16 cellular contexts compared by ENCODE assay signal in genomic region chr3:52233968-52234367, GRCh38. TPM values are rescaled to one million over a fixed set of nuclear protein-coding genes. Genes with fewer than 3 reads are reported as not detected.
DNase-seq lines count a peak whose midpoint lies in the region; ATAC-seq and TF ChIP-seq lines count a peak whose summit lies in the region.
"Had no signal": no experiment of that assay in that cellular context is flagged by ENCODE, and none has a peak within 500 bp of the region (broad histone marks: within the 10 kb centered on the region; RNA-seq: fewer than 3 reads in every experiment).

No MANE protein-coding gene starts in this region.

- intact Hi-C loops in CD8-positive, alpha-beta T cell (cut with DNase I, micrococcal nuclease): loop anchor here in 1 of 2 experiments (10.0 kb wide), 1 partner anchor 179 kb away; the partner anchor contains the start of gene DUSP7
- intact Hi-C loops in lower lobe of right lung (cut with DNase I) (loop anchor here (10.0 kb wide), 1 partner anchor 101 kb away; no protein-coding TSS in a partner anchor), transverse colon (cut with DNase I; ENCODE audit: low total_unique reads) (no loop called here)

- no peaks in the 10 kb centered on the region for H3K27me3 Mint-ChIP-seq in CD8-positive, alpha-beta T cell (ENCODE audit: low read depth)

- POLR2A ChIA-PET in CD8-positive, alpha-beta T cell (lab: Charles Lee): interaction anchor here (1.5 to 28.6 kb wide), 4 partner anchors 12 to 48 kb away, joined by 3 to 685 read pairs (median 94); partner anchors contain the start of genes GLYCTK, PPM1M and WDR82

- 80% methylated on average over 3 of the region's 3 CpGs; no CpG with 5 or more reads in 1 of the 2 donors for WGBS in transverse colon (ENCODE audit: low coverage in 1 of 2), 2 donors

- H3K4me3 Mint-ChIP-seq in CD8-positive, alpha-beta T cell: peak overlapping the region; percentile 18

- peaks cover 74% of the 10 kb centered on the region for H3K4me1 Mint-ChIP-seq in CD8-positive, alpha-beta T cell (ENCODE audit: low read depth)

- DNase-seq in Ammon's horn (ENCODE audit: low spot score) (peak; percentile 70), adipocyte (ENCODE audit: low read depth) (no peak), lower lobe of right lung (peak; percentile 31), NCI-H345 (lab: John Stamatoyannopoulos, UW) (no peak), epidermal melanocyte (ENCODE audit: insufficient read length, low spot score) (no peak), transverse colon (no peak), dedifferentiated amniotic fluid mesenchymal stem cell (ENCODE audit: extremely low spot score) (no peak)
- DNase-seq in CD8-positive, alpha-beta T cell: no peak
- DNase-seq: activated T-cell treated with anti-CD3 and anti-CD28 coated beads for 4 hours; AML-193; effector CD8-positive, alpha-beta T cell had no signal

- H3K4me3 ChIP-seq in CD8-positive, alpha-beta T cell (ENCODE audit: low read depth, low read length): no peak overlapping the region
- H3K4me3 ChIP-seq in adipocyte (ENCODE audit: low read length) (no peak overlapping the region), lower lobe of right lung (no peak overlapping the region), transverse colon (no peak overlapping the region)
- H3K4me3 ChIP-seq: pancreas, SK-N-MC, tibial nerve had no signal

- ATAC-seq in CD8-positive, alpha-beta T cell: no peak
- no peak for ATAC-seq in lower lobe of right lung
- ATAC-seq: pancreas had no signal

- H3K36me3 Mint-ChIP-seq in CD8-positive, alpha-beta T cell: peaks cover 72% of the 10 kb centered on the region

- peak overlapping the region; percentile 84 for H3K27ac Mint-ChIP-seq in CD8-positive, alpha-beta T cell

- TF ChIP-seq EP300 in transverse colon (IDR thresholded peaks at IDR 0.05; ENCODE audit: low read depth): no peak

- H3K9me3 ChIP-seq in CD8-positive, alpha-beta T cell (ENCODE audit: low read length): no peaks in the 10 kb centered on the region
- no peaks in the 10 kb centered on the region for H3K9me3 ChIP-seq in adipocyte (ENCODE audit: control insufficient read depth, low read length)
- H3K9me3 ChIP-seq in lower lobe of right lung: no peaks in the 10 kb centered on the region
- H3K9me3 ChIP-seq in transverse colon: no peaks in the 10 kb centered on the region
- H3K9me3 ChIP-seq: pancreas, tibial nerve had no signal

- no peak overlapping the region for H3K27ac ChIP-seq in CD8-positive, alpha-beta T cell (ENCODE audit: low read depth, low read length)
- H3K27ac ChIP-seq in lower lobe of right lung (no peak overlapping the region), transverse colon (no peak overlapping the region)
- H3K27ac ChIP-seq: pancreas, SK-N-MC, VCaP had no signal

- in situ Hi-C loops in transverse colon (cut with MboI; ENCODE audit: low pct_ligation_motif_present in 1 of 4, low pct_unique_long_range_greater_than_20kb in 1 of 4, low sequenced_read_pairs in 3 of 4): loop anchor here (5.0 to 25.0 kb wide), 4 partner anchors 51 to 108 kb away; partner anchors contain the start of gene GLYCTK (in 2 of the 4)

- peaks cover 73% of the 10 kb centered on the region for H3K4me1 ChIP-seq in CD8-positive, alpha-beta T cell (ENCODE audit: insufficient read depth, low read length)
- H3K4me1 ChIP-seq in adipocyte (ENCODE audit: control insufficient read depth, insufficient read depth, low read length) (peaks cover 36% of the 10 kb centered on the region), lower lobe of right lung (peaks cover 43% of the 10 kb centered on the region), transverse colon (peaks cover 21 to 27% (median 23%) of the 10 kb centered on the region in 4 donors)

- H3K9me3 Mint-ChIP-seq in CD8-positive, alpha-beta T cell: no peaks in the 10 kb centered on the region

- peak overlapping the region; percentile 39 for H3K9ac ChIP-seq in adipocyte (ENCODE audit: low read length)

- no peak for TF ChIP-seq POLR2A in transverse colon (IDR thresholded peaks at IDR 0.05)

- CTCF ChIA-PET in CD8-positive, alpha-beta T cell (lab: Charles Lee): interaction anchor here (0.6 to 29.3 kb wide), 7 partner anchors 12 to 114 kb away, joined by 3 to 622 read pairs (median 6); partner anchors contain the start of genes GLYCTK, PPM1M and WDR82

- TF ChIP-seq CTCF in CD8-positive, alpha-beta T cell (IDR thresholded peaks at IDR 0.05): no peak
- TF ChIP-seq CTCF in lower lobe of right lung (IDR thresholded peaks at IDR 0.05) (no peak), transverse colon (IDR thresholded peaks at IDR 0.05) (no peak)

- H3K27me3 ChIP-seq in CD8-positive, alpha-beta T cell (ENCODE audit: insufficient read depth, low read length): no peaks in the 10 kb centered on the region
- H3K27me3 ChIP-seq in adipocyte (replicated peaks; ENCODE audit: control insufficient read depth, insufficient read depth, low read length): no peaks in the 10 kb centered on the region
- H3K27me3 ChIP-seq in lower lobe of right lung (ENCODE audit: low read depth): no peaks in the 10 kb centered on the region
- no peaks in the 10 kb centered on the region for H3K27me3 ChIP-seq in transverse colon
- H3K27me3 ChIP-seq: pancreas, tibial nerve had no signal

- H3K36me3 ChIP-seq in CD8-positive, alpha-beta T cell (ENCODE audit: insufficient read depth, low read length): peaks cover 45% of the 10 kb centered on the region
- peaks cover 55% of the 10 kb centered on the region for H3K36me3 ChIP-seq in adipocyte (ENCODE audit: control insufficient read depth, insufficient read depth, low read length, severe bottlenecking)
- H3K36me3 ChIP-seq in lower lobe of right lung: peaks cover 57% of the 10 kb centered on the region
- H3K36me3 ChIP-seq in transverse colon: peaks cover 0 to 18% (median 5%) of the 10 kb centered on the region in 4 donors

RNA-seq across cellular contexts. Expression of gene TWF2, which starts 5.0 kb away (rescaled TPM):
- total RNA-seq in CD8-positive, alpha-beta T cell: 10 to 100 TPM; 31.1 to 31.2 TPM
- total RNA-seq in lower lobe of right lung (62.2 TPM), transverse colon (10 to 100 TPM; 29.9 to 82.7 (median 61.0) TPM)

RNA-seq across cellular contexts. Expression of gene TLR9, which starts 8.5 kb away (rescaled TPM):
- under 1 TPM in 1 of 2 experiments, not detected in 1; 0.33 TPM for total RNA-seq in CD8-positive, alpha-beta T cell
- 1.0 TPM for total RNA-seq in lower lobe of right lung
- total RNA-seq in transverse colon: under 1 TPM in 1 of 4 donors, not detected in 3; 0.16 TPM
- total RNA-seq: fibroblast of villous mesenchyme had no signal

RNA-seq across cellular contexts. Expression of gene PPM1M, which starts 11.6 kb away (rescaled TPM):
- total RNA-seq in CD8-positive, alpha-beta T cell: 10 to 100 TPM; 43.9 to 46.9 TPM
- 53.4 TPM for total RNA-seq in lower lobe of right lung
- total RNA-seq in transverse colon: 1 to 10 TPM; 2.0 to 8.4 (median 6.2) TPM

RNA-seq across cellular contexts. Expression of gene ALAS1, which starts 36.0 kb away (rescaled TPM):
- 1 to 10 TPM; 6.0 to 6.6 TPM for total RNA-seq in CD8-positive, alpha-beta T cell
- total RNA-seq in lower lobe of right lung: 103 TPM
- total RNA-seq in transverse colon: 100 to 1,000 TPM in 1 of 4 donors, 10 to 100 TPM in 3; 70.1 to 101 (median 84.0) TPM

RNA-seq across cellular contexts. Expression of gene WDR82, which starts 44.5 kb away (rescaled TPM):
- 100 to 1,000 TPM; 115 to 117 TPM for total RNA-seq in CD8-positive, alpha-beta T cell
- total RNA-seq in lower lobe of right lung (60.2 TPM), transverse colon (10 to 100 TPM; 14.6 to 44.9 (median 40.8) TPM)

Comparison
In these comparisons a context has a peak if more than half of its experiments do, and no peak if none do; other contexts are left out.
1. DNase-seq: peak in Ammon's horn (single experiment) and lower lobe of right lung (single experiment); none in CD8-positive, alpha-beta T cell (0 of 7), adipocyte (single experiment), NCI-H345 (single experiment), epidermal melanocyte (single experiment), transverse colon (single experiment) and dedifferentiated amniotic fluid mesenchymal stem cell (single experiment).